23 cellular contexts compared by ENCODE assay signal in the genomic region with DNA sequence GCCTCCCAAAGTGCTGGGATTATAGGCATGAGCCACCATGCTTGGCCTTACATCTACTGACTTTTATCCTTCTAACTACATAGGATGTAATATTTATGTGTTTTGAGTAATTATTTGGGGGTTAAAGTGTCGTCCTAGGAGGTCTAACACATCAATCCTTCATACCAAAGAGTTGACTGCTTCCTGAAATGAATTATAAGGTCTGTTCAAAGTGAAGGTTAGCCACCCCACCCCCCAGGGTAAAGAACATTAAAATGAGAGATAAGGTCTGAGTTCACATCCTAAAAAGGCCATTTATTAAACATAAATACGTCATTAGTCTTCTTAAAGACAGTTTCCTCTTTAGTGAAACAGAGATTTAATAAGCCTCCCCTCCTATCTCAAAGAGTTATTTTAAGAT. TPM values are rescaled to one million over a fixed set of nuclear protein-coding genes. Genes with fewer than 3 reads are reported as not detected.
DNase-seq lines count a peak whose midpoint lies in the region; ATAC-seq, FAIRE-seq and TF ChIP-seq lines count a peak whose summit lies in the region.
"Had no signal": no experiment of that assay in that cellular context is flagged by ENCODE, and none has a peak within 500 bp of the region (broad histone marks: within the 10 kb centered on the region; RNA-seq: fewer than 3 reads in every experiment).

No MANE protein-coding gene starts in this region.

- TF ChIP-seq POLR2A in right lobe of liver (IDR thresholded peaks at IDR 0.05): no peak
- no peak for TF ChIP-seq POLR2A in HepG2 (IDR thresholded peaks at IDR 0.05; ENCODE audit: insufficient read depth in 1 of 2, low read depth in 2 of 2, low read length in 2 of 2)

- no peak for DNase-seq in right lobe of liver
- no peak for DNase-seq in HepG2 (ENCODE audit: low spot score)
- peak; percentile 42 for DNase-seq in astrocyte (ENCODE audit: low read depth)
- peak; percentile 8 for DNase-seq in fibroblast of villous mesenchyme (ENCODE audit: low read depth)
- no peak for DNase-seq in activated CD4-positive, alpha-beta memory T cell treated with anti-CD3 and anti-CD28 coated beads for 36 hours
- DNase-seq in AG08395 (ENCODE audit: low spot score): no peak
- DNase-seq: 8988T; CD8-positive, alpha-beta memory T cell; COR-L47; DMS 273 treated with DMSO at 0.1 percent for 48 hours; DMS53; DND-41; HCEC 1CT; IMR-90 had no signal

- H3K4me2 ChIP-seq in HepG2 (ENCODE audit: low read depth, low read length) (no peak overlapping the region), astrocyte (ENCODE audit: low read length) (no peak overlapping the region)
- H3K4me2 ChIP-seq: BLaER1 treated with 17β-estradiol and CSF1 and Interleukin-3, amounts not matched to agents 10 nM and 100 nM; GM23338 had no signal

- TF ChIP-seq EP300 in HepG2 (IDR thresholded peaks at IDR 0.05; ENCODE audit: low read depth in 2 of 2, low read length in 2 of 2): no peak
- no peak for TF ChIP-seq EP300 in HepG2 (CRISPR knock-in tag; IDR thresholded peaks at IDR 0.05; ENCODE audit: borderline replicate concordance)

- no peak for TF ChIP-seq RAD21 in HepG2 (CRISPR knock-in tag; IDR thresholded peaks at IDR 0.05)

- H3K4me1 Mint-ChIP-seq in astrocyte (ENCODE audit: low read depth, unreplicated experiment): peaks cover 12% of the 10 kb centered on the region
- peaks cover 39% of the 10 kb centered on the region for H3K4me1 Mint-ChIP-seq in activated CD4-positive, alpha-beta memory T cell treated with anti-CD3 and anti-CD28 coated beads for 36 hours (ENCODE audit: low read depth)
- H3K4me1 Mint-ChIP-seq: GM23338 had no signal

- in situ Hi-C loops in HepG2 (cut with HindIII; ENCODE audit: extremely low pct_ligation_motif_present, low pct_unique_long_range_greater_than_20kb): no loop called here

- no peaks in the 10 kb centered on the region for H3K27me3 ChIP-seq in right lobe of liver
- H3K27me3 ChIP-seq in HepG2 (ENCODE audit: control insufficient read depth in 1 of 2, insufficient read depth in 2 of 2, low read length in 2 of 2): no peaks in the 10 kb centered on the region; a peak in 1 of 5 replicates
- no peaks in the 10 kb centered on the region for H3K27me3 ChIP-seq in astrocyte (ENCODE audit: insufficient read depth, low read length)
- H3K27me3 ChIP-seq: BLaER1 treated with 17β-estradiol and CSF1 and Interleukin-3, amounts not matched to agents 10 nM and 100 nM had no signal

- no peaks in the 10 kb centered on the region for H3K36me3 Mint-ChIP-seq in astrocyte (ENCODE audit: low read depth, unreplicated experiment)
- no peaks in the 10 kb centered on the region for H3K36me3 Mint-ChIP-seq in activated CD4-positive, alpha-beta memory T cell treated with anti-CD3 and anti-CD28 coated beads for 36 hours

- CTCF ChIA-PET in HepG2 (lab: Yijun Ruan, JAX; ENCODE audit: low intra/inter-chr PET ratio, low total read pairs): no interaction called here
- CTCF ChIA-PET in activated CD4-positive, alpha-beta memory T cell treated with anti-CD3 and anti-CD28 coated beads for 36 hours (lab: Charles Lee): interaction anchor here (1.3 kb wide), 1 partner anchor 33 kb away, joined by 3 read pairs; no protein-coding TSS in a partner anchor

- peak overlapping the region in 2 of 3 donors; percentile 28 to 62 for H3K27ac ChIP-seq in right lobe of liver
- no peak overlapping the region for H3K27ac ChIP-seq in HepG2 (ENCODE audit: extremely low read length, insufficient read depth, low read length)
- H3K27ac ChIP-seq in astrocyte (ENCODE audit: low read depth, low read length): no peak overlapping the region
- H3K27ac ChIP-seq: BLaER1 treated with 17β-estradiol and CSF1 and Interleukin-3, amounts not matched to agents 10 nM and 100 nM; HL-60 had no signal

- intact Hi-C loops in right lobe of liver (cut with DNase I): no loop called here
- intact Hi-C loops in HepG2 (cut with micrococcal nuclease; ENCODE audit: unreplicated experiment): no loop called here
- intact Hi-C loops in activated CD4-positive, alpha-beta memory T cell treated with anti-CD3 and anti-CD28 coated beads for 36 hours (cut with micrococcal nuclease): no loop called here

- H2AFZ ChIP-seq in HepG2 (ENCODE audit: low read length): no peak overlapping the region
- H2AFZ ChIP-seq in astrocyte (ENCODE audit: low read depth, low read length): no peak overlapping the region
- H2AFZ ChIP-seq: GM23338 had no signal

- TF ChIP-seq CTCF in right lobe of liver (IDR thresholded peaks at IDR 0.05) (no peak), HepG2 (CRISPR knock-in tag; IDR thresholded peaks at IDR 0.05) (no peak), astrocyte (IDR thresholded peaks at IDR 0.05; ENCODE audit: insufficient read depth, low read depth, low read length) (no peak), fibroblast of villous mesenchyme (IDR thresholded peaks at IDR 0.05; ENCODE audit: insufficient read depth, low read depth, low read length) (no peak)

- no peak overlapping the region for H3K27ac Mint-ChIP-seq in astrocyte (ENCODE audit: unreplicated experiment)
- H3K27ac Mint-ChIP-seq in activated CD4-positive, alpha-beta memory T cell treated with anti-CD3 and anti-CD28 coated beads for 36 hours: no peak overlapping the region
- H3K27ac Mint-ChIP-seq: B cell; CD8-positive, alpha-beta memory T cell; GM23338 had no signal

- POLR2A ChIA-PET in HepG2 (lab: Yijun Ruan, JAX): interaction anchor here (0.7 to 1.7 kb wide), 2 partner anchors 34 to 1795 kb away, joined by 3 to 5 read pairs; a partner anchor contains a TSS
- POLR2A ChIA-PET in activated CD4-positive, alpha-beta memory T cell treated with anti-CD3 and anti-CD28 coated beads for 36 hours (lab: Charles Lee): interaction anchor here (1.6 kb wide), 1 partner anchor 18 kb away, joined by 3 read pairs; no protein-coding TSS in a partner anchor

- H3K36me3 ChIP-seq in right lobe of liver: no peaks in the 10 kb centered on the region
- no peaks in the 10 kb centered on the region for H3K36me3 ChIP-seq in HepG2 (replicated peaks in 1 of 2; ENCODE audit: control insufficient read depth in 1 of 2, insufficient read depth in 2 of 2, low read length in 2 of 2)
- H3K36me3 ChIP-seq in astrocyte (ENCODE audit: insufficient read depth, low read length): no peaks in the 10 kb centered on the region
- H3K36me3 ChIP-seq: BLaER1 treated with 17β-estradiol and CSF1 and Interleukin-3, amounts not matched to agents 10 nM and 100 nM had no signal

- H3K9me3 ChIP-seq in right lobe of liver (no peaks in the 10 kb centered on the region), HepG2 (ENCODE audit: low read length) (no peaks in the 10 kb centered on the region), astrocyte (ENCODE audit: insufficient read depth, low read depth, low read length) (no peaks in the 10 kb centered on the region)

- H3K9me3 Mint-ChIP-seq in astrocyte (ENCODE audit: unreplicated experiment): no peaks in the 10 kb centered on the region
- H3K9me3 Mint-ChIP-seq in activated CD4-positive, alpha-beta memory T cell treated with anti-CD3 and anti-CD28 coated beads for 36 hours: no peaks in the 10 kb centered on the region
- H3K9me3 Mint-ChIP-seq: CD8-positive, alpha-beta memory T cell; GM23338 had no signal

- no peak overlapping the region for H3K9ac ChIP-seq in HepG2 (ENCODE audit: insufficient read depth, low read depth, low read length)
- no peak overlapping the region for H3K9ac ChIP-seq in astrocyte (ENCODE audit: low read length)
- H3K9ac ChIP-seq: BLaER1 treated with 17β-estradiol and CSF1 and Interleukin-3, amounts not matched to agents 10 nM and 100 nM had no signal

- no peak for FAIRE-seq in HepG2 (lab: Jason Lieb, UNC)
- FAIRE-seq in astrocyte (lab: Jason Lieb, UNC): no peak
- FAIRE-seq: G401.6, GM19239, H54 had no signal

- ATAC-seq in right lobe of liver (no peak), HepG2 (no peak), GM21825 (IDR thresholded peaks at IDR 0.05; ENCODE audit: unreplicated experiment) (no peak), GM19324 (IDR thresholded peaks at IDR 0.05; ENCODE audit: low FRiP score, unreplicated experiment) (no peak)
- ATAC-seq: GM23338 had no signal

- no peak overlapping the region for H3K4me3 Mint-ChIP-seq in astrocyte (ENCODE audit: unreplicated experiment)
- no peak overlapping the region for H3K4me3 Mint-ChIP-seq in activated CD4-positive, alpha-beta memory T cell treated with anti-CD3 and anti-CD28 coated beads for 36 hours
- H3K4me3 Mint-ChIP-seq: B cell; CD8-positive, alpha-beta memory T cell; GM23338 had no signal

- H4K20me1 ChIP-seq in HepG2 (ENCODE audit: insufficient read depth, low read length) (no peaks in the 10 kb centered on the region), astrocyte (ENCODE audit: insufficient read depth, low read length) (no peaks in the 10 kb centered on the region)
- H4K20me1 ChIP-seq: BLaER1 treated with 17β-estradiol and CSF1 and Interleukin-3, amounts not matched to agents 10 nM and 100 nM had no signal

- H3K27me3 Mint-ChIP-seq in astrocyte (ENCODE audit: low read depth, unreplicated experiment): no peaks in the 10 kb centered on the region
- no peaks in the 10 kb centered on the region for H3K27me3 Mint-ChIP-seq in activated CD4-positive, alpha-beta memory T cell treated with anti-CD3 and anti-CD28 coated beads for 36 hours
- H3K27me3 Mint-ChIP-seq: B cell had no signal

- WGBS in right lobe of liver (ENCODE audit: insufficient coverage, low coverage, low lambda C conversion rate, missing lambda C conversion rate): 73% methylated on average over 2 of the region's 2 CpGs
- WGBS in HepG2 (ENCODE audit: low lambda C conversion rate): 29% methylated on average over 2 of the region's 2 CpGs

- H3K4me1 ChIP-seq in right lobe of liver: peaks cover 0 to 33% (median 4%) of the 10 kb centered on the region in 4 donors
- H3K4me1 ChIP-seq in HepG2 (ENCODE audit: insufficient read depth, low read length): peaks cover 18% of the 10 kb centered on the region
- no peaks in the 10 kb centered on the region for H3K4me1 ChIP-seq in astrocyte (ENCODE audit: insufficient read depth, low read length)

- H3K79me2 ChIP-seq in HepG2 (ENCODE audit: insufficient read depth, low read length): no peaks in the 10 kb centered on the region
- no peaks in the 10 kb centered on the region for H3K79me2 ChIP-seq in astrocyte (ENCODE audit: insufficient read depth, low read length)

- no peak overlapping the region for H3K4me3 ChIP-seq in right lobe of liver
- H3K4me3 ChIP-seq in HepG2 (replicated peaks in 1 of 3; ENCODE audit: insufficient read depth in 1 of 3, low read depth in 2 of 3, low read length in 3 of 3): no peak overlapping the region
- H3K4me3 ChIP-seq in astrocyte (ENCODE audit: insufficient read depth, low read depth, low read length): no peak overlapping the region
- no peak overlapping the region for H3K4me3 ChIP-seq in fibroblast of villous mesenchyme (ENCODE audit: low read depth, low read length)
- H3K4me3 ChIP-seq: BLaER1 treated with 17β-estradiol and CSF1 and Interleukin-3, amounts not matched to agents 10 nM and 100 nM; GM23338 had no signal

- no TSS peak for BruUV-seq in HepG2 (replicated peaks; lab: Mats Ljungman, UMichigan)

RNA-seq across cellular contexts. Expression of a gene that starts 33.8 kb away (rescaled TPM):
- total RNA-seq in right lobe of liver (10 to 100 TPM in 5 of 6 experiments, 1 to 10 TPM in 1; 8.3 to 38.1 (median 13.6) TPM), HepG2 (2016; rRNA removed; fragmentation: Illumina TruSeq; extraction: Trizol) (24.7 and 28.2 TPM in 2 replicates), astrocyte (16.2 and 16.8 TPM in 2 replicates), fibroblast of villous mesenchyme (3.5 and 3.9 TPM in 2 replicates)
- 2.2 and 2.6 TPM in 2 replicates for total RNA-seq in HepG2 (2016; cell fraction: cytosol; rRNA removed; fragmentation: Illumina TruSeq; extraction: Trizol; ENCODE audit: low read depth)
- total RNA-seq in HepG2 (2016; cell fraction: insoluble cytoplasmic fraction; rRNA removed; fragmentation: Illumina TruSeq; extraction: Trizol): 18.9 and 27.7 TPM in 2 replicates
- 8.2 and 8.6 TPM in 2 replicates for total RNA-seq in HepG2 (2016; cell fraction: membrane; rRNA removed; fragmentation: Illumina TruSeq; extraction: Trizol)
- total RNA-seq in HepG2 (2016; cell fraction: nucleus; rRNA removed; fragmentation: Illumina TruSeq; extraction: Trizol): 61.9 and 64.1 TPM in 2 replicates
- polyA plus RNA-seq in HepG2 (2011; rRNA removed): 47.1 and 49.6 TPM in 2 replicates
- polyA plus RNA-seq in HepG2 (2011; cell fraction: cytosol; rRNA removed): 22.2 and 24.7 TPM in 2 replicates
- polyA plus RNA-seq in HepG2 (2011; cell fraction: nucleus; rRNA removed): 144 and 150 TPM in 2 replicates
- polyA plus RNA-seq in HepG2 (2012): 30.0 and 33.6 TPM in 2 replicates
- 1.00 and 1.1 TPM in 2 replicates for polyA plus RNA-seq in HepG2 (2016; cell fraction: cytosol; fragmentation: Illumina TruSeq; extraction: Trizol; ENCODE audit: low read depth)
- polyA plus RNA-seq in HepG2 (2016; cell fraction: insoluble cytoplasmic fraction; fragmentation: Illumina TruSeq; extraction: Trizol; ENCODE audit: low read depth): 21.4 and 27.8 TPM in 2 replicates
- polyA plus RNA-seq in HepG2 (2016; cell fraction: membrane; fragmentation: Illumina TruSeq; extraction: Trizol; ENCODE audit: low read depth): 3.4 and 4.2 TPM in 2 replicates
- polyA plus RNA-seq in HepG2 (2016; cell fraction: nucleus; fragmentation: Illumina TruSeq; extraction: Trizol; ENCODE audit: insufficient read depth, low read depth): 121 and 138 TPM in 2 replicates
- 2.9 and 35.1 TPM in 2 replicates for polyA minus RNA-seq in HepG2 (2011; rRNA and poly(A)+ RNA removed; ENCODE audit: low replicate concordance)
- polyA minus RNA-seq in HepG2 (2011; cell fraction: cytosol; rRNA and poly(A)+ RNA removed): 30.0 and 32.5 TPM in 2 replicates
- polyA minus RNA-seq in HepG2 (2011; cell fraction: nucleus; rRNA and poly(A)+ RNA removed): 52.7 and 61.8 TPM in 2 replicates
- total RNA-seq in activated CD4-positive, alpha-beta memory T cell treated with anti-CD3 and anti-CD28 coated beads for 36 hours: 100 to 1,000 TPM; 259 to 267 TPM

Comparison
In these comparisons a context has a peak if more than half of its experiments do, and no peak if none do; other contexts are left out.
1. H3K27ac ChIP-seq: peak in right lobe of liver (2 of 3); none in HepG2 (single experiment) and astrocyte (single experiment).
2. DNase-seq: peak in astrocyte (single experiment) and fibroblast of villous mesenchyme (single experiment); none in right lobe of liver (0 of 3), HepG2 (single experiment), activated CD4-positive, alpha-beta memory T cell treated with anti-CD3 and anti-CD28 coated beads for 36 hours (single experiment) and AG08395 (single experiment).